ENCODE assay signal across 1 cellular context in genomic region chr2:9178905-9179571, GRCh38.
TF ChIP-seq lines count a peak whose summit lies in the region.

No MANE protein-coding gene starts in this region.

TF ChIP-seq in HepG2, 621 proteins besides CTCF, POLR2A, EP300 and RAD21 (continued from another document):
- TF ChIP-seq, protein P1, sequence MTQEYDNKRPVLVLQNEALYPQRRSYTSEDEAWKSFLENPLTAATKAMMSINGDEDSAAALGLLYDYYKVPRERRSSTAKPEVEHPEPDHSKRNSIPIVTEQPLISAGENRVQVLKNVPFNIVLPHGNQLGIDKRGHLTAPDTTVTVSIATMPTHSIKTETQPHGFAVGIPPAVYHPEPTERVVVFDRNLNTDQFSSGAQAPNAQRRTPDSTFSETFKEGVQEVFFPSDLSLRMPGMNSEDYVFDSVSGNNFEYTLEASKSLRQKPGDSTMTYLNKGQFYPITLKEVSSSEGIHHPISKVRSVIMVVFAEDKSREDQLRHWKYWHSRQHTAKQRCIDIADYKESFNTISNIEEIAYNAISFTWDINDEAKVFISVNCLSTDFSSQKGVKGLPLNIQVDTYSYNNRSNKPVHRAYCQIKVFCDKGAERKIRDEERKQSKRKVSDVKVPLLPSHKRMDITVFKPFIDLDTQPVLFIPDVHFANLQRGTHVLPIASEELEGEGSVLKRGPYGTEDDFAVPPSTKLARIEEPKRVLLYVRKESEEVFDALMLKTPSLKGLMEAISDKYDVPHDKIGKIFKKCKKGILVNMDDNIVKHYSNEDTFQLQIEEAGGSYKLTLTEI (CRISPR knock-in tag; conservative IDR thresholded peaks at IDR 0.05), result no peak
- TF ChIP-seq SOX5 (CRISPR knock-in tag; IDR thresholded peaks at IDR 0.05; ENCODE audit: borderline replicate concordance) (peak; percentile 83; the same call in 1 of the 2 replicates), ATF7-NPFF (CRISPR knock-in tag; IDR thresholded peaks at IDR 0.05; ENCODE audit: low read depth) (no peak), KDM2A (CRISPR knock-in tag; IDR thresholded peaks at IDR 0.05; ENCODE audit: borderline replicate concordance, low read depth) (no peak; the same call in none of the 2 replicates), ZNF274 (CRISPR knock-in tag; IDR thresholded peaks at IDR 0.05) (no peak), RFX1 (IDR thresholded peaks at IDR 0.05) (no peak), ZNF598 (CRISPR knock-in tag; IDR thresholded peaks at IDR 0.05; ENCODE audit: borderline replicate concordance) (no peak), MED1 (CRISPR knock-in tag; IDR thresholded peaks at IDR 0.05) (peak; percentile 52), ZNF709 (CRISPR knock-in tag; IDR thresholded peaks at IDR 0.05) (no peak), ATF2 (CRISPR knock-in tag; IDR thresholded peaks at IDR 0.05) (peak; percentile 26; the same call in 1 of the 2 replicates), POLR2G (IDR thresholded peaks at IDR 0.05; ENCODE audit: low read depth, low read length) (no peak), DMAP1 (CRISPR knock-in tag; IDR thresholded peaks at IDR 0.05) (no peak), HNF4A (CRISPR knock-in tag; IDR thresholded peaks at IDR 0.05) (peak; percentile 23; the same call in 1 of the 2 replicates), MTF2 (CRISPR knock-in tag; IDR thresholded peaks at IDR 0.05; ENCODE audit: borderline replicate concordance) (no peak), FOXP4 (CRISPR knock-in tag; IDR thresholded peaks at IDR 0.05) (peak; percentile 31; the same call in 1 of the 2 replicates), HOXA3 (CRISPR knock-in tag; IDR thresholded peaks at IDR 0.05) (peak; percentile 51; the same call in 1 of the 2 replicates), ARID5B (CRISPR knock-in tag; IDR thresholded peaks at IDR 0.05) (peak; percentile 81), NPAS2 (CRISPR knock-in tag; IDR thresholded peaks at IDR 0.05; ENCODE audit: borderline replicate concordance) (no peak), ZNF263 (CRISPR knock-in tag; IDR thresholded peaks at IDR 0.05) (no peak), ZSCAN29 (CRISPR knock-in tag; conservative IDR thresholded peaks at IDR 0.05) (no peak), FOSL2 (CRISPR knock-in tag; IDR thresholded peaks at IDR 0.05) (peak; percentile 92), ZNF773 (CRISPR knock-in tag; IDR thresholded peaks at IDR 0.05; ENCODE audit: borderline replicate concordance) (no peak), NRL (CRISPR knock-in tag; IDR thresholded peaks at IDR 0.05; ENCODE audit: borderline replicate concordance) (no peak), NR2F6 (IDR thresholded peaks at IDR 0.05) (no peak), NR2F6 (CRISPR knock-in tag; IDR thresholded peaks at IDR 0.05) (no peak), TBX2 (CRISPR knock-in tag; IDR thresholded peaks at IDR 0.05; ENCODE audit: borderline replicate concordance) (peak; percentile 36; the same call in 1 of the 2 replicates), ZSCAN21 (CRISPR knock-in tag; IDR thresholded peaks at IDR 0.05; ENCODE audit: borderline replicate concordance) (no peak), YEATS2 (CRISPR knock-in tag; IDR thresholded peaks at IDR 0.05; ENCODE audit: borderline replicate concordance) (peak; percentile 61; the same call in 1 of the 2 replicates), SCMH1 (CRISPR knock-in tag; IDR thresholded peaks at IDR 0.05; ENCODE audit: borderline replicate concordance) (no peak), NFIC (IDR thresholded peaks at IDR 0.05; ENCODE audit: low read length) (peak; percentile 18; the same call in 1 of the 2 replicates), KAT8 (CRISPR knock-in tag; IDR thresholded peaks at IDR 0.05) (0 out of 2 replicates have a peak, but pooled peaks have one; percentile 51), FOXP1 (IDR thresholded peaks at IDR 0.05) (no peak), FOXP1 (CRISPR knock-in tag; IDR thresholded peaks at IDR 0.05) (0 out of 2 replicates have a peak, but pooled peaks have one; percentile 14), ZNF747 (CRISPR knock-in tag; IDR thresholded peaks at IDR 0.05; ENCODE audit: borderline replicate concordance) (no peak), ZNF570 (CRISPR knock-in tag; IDR thresholded peaks at IDR 0.05; ENCODE audit: borderline replicate concordance) (no peak), TP53 (CRISPR knock-in tag; conservative IDR thresholded peaks at IDR 0.05) (no peak), MLX (CRISPR knock-in tag; IDR thresholded peaks at IDR 0.05) (peak; percentile 42; the same call in 1 of the 2 replicates), ZNF124 (CRISPR knock-in tag; IDR thresholded peaks at IDR 0.05) (peak; percentile 49; the same call in 1 of the 2 replicates), ZFP41 (CRISPR knock-in tag; IDR thresholded peaks at IDR 0.05; ENCODE audit: borderline replicate concordance) (no peak), ZNF660 (CRISPR knock-in tag; IDR thresholded peaks at IDR 0.05; ENCODE audit: borderline replicate concordance, low read depth) (no peak), XBP1 (CRISPR knock-in tag; IDR thresholded peaks at IDR 0.05) (no peak), MED8 (CRISPR knock-in tag; IDR thresholded peaks at IDR 0.05; ENCODE audit: insufficient replicate concordance) (no peak), PHF21A (CRISPR knock-in tag; IDR thresholded peaks at IDR 0.05) (peak; percentile 63; the same call in 1 of the 2 replicates)
- TF ChIP-seq, protein P2, sequence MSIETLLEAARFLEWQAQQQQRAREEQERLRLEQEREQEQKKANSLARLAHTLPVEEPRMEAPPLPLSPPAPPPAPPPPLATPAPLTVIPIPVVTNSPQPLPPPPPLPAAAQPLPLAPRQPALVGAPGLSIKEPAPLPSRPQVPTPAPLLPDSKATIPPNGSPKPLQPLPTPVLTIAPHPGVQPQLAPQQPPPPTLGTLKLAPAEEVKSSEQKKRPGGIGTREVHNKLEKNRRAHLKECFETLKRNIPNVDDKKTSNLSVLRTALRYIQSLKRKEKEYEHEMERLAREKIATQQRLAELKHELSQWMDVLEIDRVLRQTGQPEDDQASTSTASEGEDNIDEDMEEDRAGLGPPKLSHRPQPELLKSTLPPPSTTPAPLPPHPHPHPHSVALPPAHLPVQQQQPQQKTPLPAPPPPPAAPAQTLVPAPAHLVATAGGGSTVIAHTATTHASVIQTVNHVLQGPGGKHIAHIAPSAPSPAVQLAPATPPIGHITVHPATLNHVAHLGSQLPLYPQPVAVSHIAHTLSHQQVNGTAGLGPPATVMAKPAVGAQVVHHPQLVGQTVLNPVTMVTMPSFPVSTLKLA (IDR thresholded peaks at IDR 0.05), result peak; percentile 51; the same call in 1 of the 2 replicates
- TF ChIP-seq, protein P3, sequence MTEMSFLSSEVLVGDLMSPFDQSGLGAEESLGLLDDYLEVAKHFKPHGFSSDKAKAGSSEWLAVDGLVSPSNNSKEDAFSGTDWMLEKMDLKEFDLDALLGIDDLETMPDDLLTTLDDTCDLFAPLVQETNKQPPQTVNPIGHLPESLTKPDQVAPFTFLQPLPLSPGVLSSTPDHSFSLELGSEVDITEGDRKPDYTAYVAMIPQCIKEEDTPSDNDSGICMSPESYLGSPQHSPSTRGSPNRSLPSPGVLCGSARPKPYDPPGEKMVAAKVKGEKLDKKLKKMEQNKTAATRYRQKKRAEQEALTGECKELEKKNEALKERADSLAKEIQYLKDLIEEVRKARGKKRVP (CRISPR knock-in tag; IDR thresholded peaks at IDR 0.05), result peak in 1 of 2 experiments; percentile 60; a peak in 1 of 4 replicates
- TF ChIP-seq, protein P4, sequence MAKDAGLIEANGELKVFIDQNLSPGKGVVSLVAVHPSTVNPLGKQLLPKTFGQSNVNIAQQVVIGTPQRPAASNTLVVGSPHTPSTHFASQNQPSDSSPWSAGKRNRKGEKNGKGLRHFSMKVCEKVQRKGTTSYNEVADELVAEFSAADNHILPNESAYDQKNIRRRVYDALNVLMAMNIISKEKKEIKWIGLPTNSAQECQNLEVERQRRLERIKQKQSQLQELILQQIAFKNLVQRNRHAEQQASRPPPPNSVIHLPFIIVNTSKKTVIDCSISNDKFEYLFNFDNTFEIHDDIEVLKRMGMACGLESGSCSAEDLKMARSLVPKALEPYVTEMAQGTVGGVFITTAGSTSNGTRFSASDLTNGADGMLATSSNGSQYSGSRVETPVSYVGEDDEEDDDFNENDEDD (CRISPR knock-in tag; IDR thresholded peaks at IDR 0.05; ENCODE audit: borderline replicate concordance), result peak; percentile 62; the same call in 1 of the 2 replicates
- TF ChIP-seq, protein P5, sequence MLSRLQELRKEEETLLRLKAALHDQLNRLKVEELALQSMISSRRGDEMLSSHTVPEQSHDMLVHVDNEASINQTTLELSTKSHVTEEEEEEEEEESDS (CRISPR knock-in tag; IDR thresholded peaks at IDR 0.05; ENCODE audit: borderline replicate concordance), result no peak
- TF ChIP-seq, protein P6, sequence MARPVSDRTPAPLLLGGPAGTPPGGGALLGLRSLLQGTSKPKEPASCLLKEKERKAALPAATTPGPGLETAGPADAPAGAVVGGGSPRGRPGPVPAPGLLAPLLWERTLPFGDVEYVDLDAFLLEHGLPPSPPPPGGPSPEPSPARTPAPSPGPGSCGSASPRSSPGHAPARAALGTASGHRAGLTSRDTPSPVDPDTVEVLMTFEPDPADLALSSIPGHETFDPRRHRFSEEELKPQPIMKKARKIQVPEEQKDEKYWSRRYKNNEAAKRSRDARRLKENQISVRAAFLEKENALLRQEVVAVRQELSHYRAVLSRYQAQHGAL (CRISPR knock-in tag; IDR thresholded peaks at IDR 0.05; ENCODE audit: not compliant biosample characterization), result peak; percentile 28
- TF ChIP-seq, protein P7, sequence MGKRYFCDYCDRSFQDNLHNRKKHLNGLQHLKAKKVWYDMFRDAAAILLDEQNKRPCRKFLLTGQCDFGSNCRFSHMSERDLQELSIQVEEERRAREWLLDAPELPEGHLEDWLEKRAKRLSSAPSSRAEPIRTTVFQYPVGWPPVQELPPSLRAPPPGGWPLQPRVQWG (CRISPR knock-in tag; IDR thresholded peaks at IDR 0.05; ENCODE audit: borderline replicate concordance, low read depth), result no peak
